ENCODE assay signal across 10 cellular contexts in genomic region chr12:13197526-13198141, GRCh38. TPM values are rescaled to one million over a fixed set of nuclear protein-coding genes. Genes with fewer than 3 reads are reported as not detected.
A peak's percentile ranks its signal among the peaks of the same experiment; 100 is the strongest.
DNase-seq lines count a peak whose midpoint lies in the region; ATAC-seq and TF ChIP-seq lines count a peak whose summit lies in the region.
"Had no signal": no experiment of that assay in that cellular context is flagged by ENCODE, and none has a peak within 500 bp of the region (broad histone marks: within the 10 kb centered on the region; RNA-seq: fewer than 3 reads in every experiment).

No MANE protein-coding gene starts in this region.

- peak overlapping the region; percentile 52 for H3K4me3 ChIP-seq in lower leg skin (ENCODE audit: low read depth, poor library complexity, severe bottlenecking)
- H3K4me3 ChIP-seq in transverse colon, result peak overlapping the region in 3 of 4 donors; percentile 30 to 63 (median 50)

- CTCF ChIA-PET in activated CD8-positive, alpha-beta memory T cell treated with anti-CD3 and anti-CD28 coated beads, Interleukin-2, amount 10 ng/mL, durations not matched to agents 7 days and 5 days (lab: Charles Lee), result interaction anchor here (1.0 to 3.3 kb wide), 3 partner anchors 10 to 54 kb away, joined by 3 to 17 read pairs (median 3); no protein-coding TSS in a partner anchor

- H3K27ac ChIP-seq in transverse colon (peak overlapping the region; percentile 67 to 91 (median 86)), caudate nucleus (ENCODE audit: low read depth, low read length) (no peak overlapping the region)

- WGBS in lower leg skin, 2 donors, result 5 to 9% methylated on average over 9 of the region's 9 CpGs
- WGBS in transverse colon (ENCODE audit: low coverage in 1 of 2), 2 donors, result 42 to 54% methylated on average over 6 to 9 of the region's 9 CpGs

- in situ Hi-C loops in transverse colon (cut with MboI; ENCODE audit: low pct_ligation_motif_present in 1 of 4, low pct_unique_long_range_greater_than_20kb in 1 of 4, low sequenced_read_pairs in 3 of 4), result no loop called here

- peaks cover 9 to 70% (median 22%) of the 10 kb centered on the region in 4 donors for H3K4me1 ChIP-seq in transverse colon

- no peak for DNase-seq in activated CD8-positive, alpha-beta memory T cell treated with anti-CD3 and anti-CD28 coated beads, Interleukin-2, amount 10 ng/mL, durations not matched to agents 7 days and 5 days
- DNase-seq in activated CD8-positive, alpha-beta memory T cell treated with anti-CD3 and anti-CD28 coated beads, Interleukin-2, amount 50 U/mL, for 48 hours, result no peak
- peak; percentile 82 to 91 for DNase-seq in lower leg skin (ENCODE audit: low spot score in 2 of 2)
- no peak for DNase-seq in transverse colon
- DNase-seq in mucosa of gallbladder (ENCODE audit: low spot score), result no peak
- DNase-seq in caudate nucleus (lab: John Stamatoyannopoulos, UW), result no peak
- DNase-seq: amniotic stem cell; CD8-positive, alpha-beta memory T cell had no signal

- H3K4me1 Mint-ChIP-seq in activated CD8-positive, alpha-beta memory T cell treated with anti-CD3 and anti-CD28 coated beads, Interleukin-2, amount 10 ng/mL, durations not matched to agents 7 days and 5 days, result peaks cover 28% of the 10 kb centered on the region
- peaks cover 66% of the 10 kb centered on the region for H3K4me1 Mint-ChIP-seq in brain

- no peaks in the 10 kb centered on the region for H3K36me3 ChIP-seq in transverse colon

- TF ChIP-seq CTCF in brain (conservative IDR thresholded peaks at IDR 0.05) (no peak), lower leg skin (IDR thresholded peaks at IDR 0.05) (no peak), transverse colon (IDR thresholded peaks at IDR 0.05) (no peak)

- no peak for TF ChIP-seq POLR2A in lower leg skin (IDR thresholded peaks at IDR 0.05)
- peak; percentile 25 for TF ChIP-seq POLR2A in transverse colon (IDR thresholded peaks at IDR 0.05)

- no peak for TF ChIP-seq EP300 in transverse colon (IDR thresholded peaks at IDR 0.05; ENCODE audit: low read depth)

- peaks cover 43% of the 10 kb centered on the region for H3K27me3 Mint-ChIP-seq in activated CD8-positive, alpha-beta memory T cell treated with anti-CD3 and anti-CD28 coated beads, Interleukin-2, amount 10 ng/mL, durations not matched to agents 7 days and 5 days
- H3K27me3 Mint-ChIP-seq in brain, result peaks cover 10% of the 10 kb centered on the region

- H3K36me3 Mint-ChIP-seq in activated CD8-positive, alpha-beta memory T cell treated with anti-CD3 and anti-CD28 coated beads, Interleukin-2, amount 10 ng/mL, durations not matched to agents 7 days and 5 days, result no peaks in the 10 kb centered on the region
- no peaks in the 10 kb centered on the region for H3K36me3 Mint-ChIP-seq in brain

- no peak for ATAC-seq in activated CD8-positive, alpha-beta memory T cell treated with anti-CD3 and anti-CD28 coated beads, Interleukin-2, amount 10 ng/mL, durations not matched to agents 7 days and 5 days
- no peak for ATAC-seq in HG03175 (IDR thresholded peaks at IDR 0.05; ENCODE audit: unreplicated experiment)

- no peaks in the 10 kb centered on the region for H3K9me3 Mint-ChIP-seq in activated CD8-positive, alpha-beta memory T cell treated with anti-CD3 and anti-CD28 coated beads, Interleukin-2, amount 10 ng/mL, durations not matched to agents 7 days and 5 days (ENCODE audit: low read depth)
- peaks cover 0 to 5% (median 0%) of the 10 kb centered on the region in 5 experiments for H3K9me3 Mint-ChIP-seq in brain
- H3K9me3 Mint-ChIP-seq: CD8-positive, alpha-beta memory T cell had no signal

- peaks cover 19% of the 10 kb centered on the region for H3K27me3 ChIP-seq in transverse colon

- intact Hi-C loops in lower leg skin (cut with DNase I; ENCODE audit: low total_unique reads), result no loop called here
- intact Hi-C loops in transverse colon (cut with DNase I; ENCODE audit: low total_unique reads), result loop anchor here (5.0 kb wide), 1 partner anchor 95 kb away; the partner anchor contains the start of gene GSG1

- no peaks in the 10 kb centered on the region for H3K9me3 ChIP-seq in transverse colon

- H3K4me3 Mint-ChIP-seq in activated CD8-positive, alpha-beta memory T cell treated with anti-CD3 and anti-CD28 coated beads, Interleukin-2, amount 10 ng/mL, durations not matched to agents 7 days and 5 days, result peak overlapping the region; percentile 78
- peak overlapping the region in 4 of 5 experiments; percentile 14 to 87 (median 71) for H3K4me3 Mint-ChIP-seq in brain

- H3K27ac Mint-ChIP-seq in activated CD8-positive, alpha-beta memory T cell treated with anti-CD3 and anti-CD28 coated beads, Interleukin-2, amount 10 ng/mL, durations not matched to agents 7 days and 5 days, result no peak overlapping the region
- peak overlapping the region in 4 of 5 experiments; percentile 75 to 93 (median 82) for H3K27ac Mint-ChIP-seq in brain

RNA-seq across cellular contexts. Expression of gene EMP1, which starts 1.1 kb away (rescaled TPM):
- 1 to 10 TPM; 6.1 to 8.8 TPM for total RNA-seq in activated CD8-positive, alpha-beta memory T cell treated with anti-CD3 and anti-CD28 coated beads, Interleukin-2, amount 10 ng/mL, durations not matched to agents 7 days and 5 days
- 11.7 TPM for polyA plus RNA-seq in brain (ENCODE audit: insufficient read depth, low read depth, low replicate concordance)
- 100 to 1,000 TPM; 237 to 838 (median 402) TPM for total RNA-seq in lower leg skin
- 100 to 1,000 TPM in 3 of 4 donors, 10 to 100 TPM in 1; 43.2 to 837 (median 738) TPM for total RNA-seq in transverse colon
- 66.0 TPM for total RNA-seq in mucosa of gallbladder

Comparison
In these comparisons a context has a peak if more than half of its experiments do, and no peak if none do; other contexts are left out.
1. DNase-seq: peak in lower leg skin (2 of 2); none in activated CD8-positive, alpha-beta memory T cell treated with anti-CD3 and anti-CD28 coated beads, Interleukin-2, amount 10 ng/mL, durations not matched to agents 7 days and 5 days (single experiment), activated CD8-positive, alpha-beta memory T cell treated with anti-CD3 and anti-CD28 coated beads, Interleukin-2, amount 50 U/mL, for 48 hours (single experiment), transverse colon (single experiment), mucosa of gallbladder (single experiment) and caudate nucleus (0 of 61).